8 cellular contexts compared by ENCODE assay signal in the genomic region with DNA sequence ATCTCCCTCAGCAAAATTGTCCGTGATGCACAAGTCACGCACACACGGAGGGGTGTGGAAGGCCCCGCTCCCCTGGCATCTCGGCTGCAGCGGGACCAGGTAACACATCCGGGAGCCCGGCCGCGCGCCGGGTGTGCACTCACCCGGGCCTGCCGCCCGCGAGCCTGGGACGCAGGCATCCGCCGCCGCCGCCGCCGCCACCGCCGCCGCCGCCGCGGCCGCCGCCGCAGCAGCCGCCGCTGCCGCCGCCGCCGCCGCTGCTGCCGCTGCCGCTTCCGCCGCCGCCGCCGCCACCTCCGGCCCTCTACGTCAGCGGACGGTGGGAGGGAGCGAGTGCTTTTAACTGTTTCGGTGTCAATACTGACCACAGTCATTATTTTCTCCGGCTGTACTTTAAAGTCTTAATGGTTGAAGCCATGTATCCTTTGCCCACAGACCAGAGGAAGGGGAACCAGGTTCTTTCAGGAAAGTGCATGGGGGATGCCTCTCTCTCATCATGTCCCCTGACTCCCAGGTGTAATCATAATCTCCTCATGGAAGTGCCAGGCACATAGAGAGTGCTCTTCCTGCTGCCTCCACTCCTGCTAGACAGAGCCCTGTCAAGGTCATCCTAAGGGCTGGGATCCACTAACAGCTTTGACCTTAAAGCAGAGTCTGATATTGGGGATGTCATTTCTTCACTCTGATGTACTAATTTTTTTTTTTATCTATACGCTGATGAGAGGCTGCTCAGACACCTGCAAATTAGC. TPM values are rescaled to one million over a fixed set of nuclear protein-coding genes. Genes with fewer than 3 reads are reported as not detected.
DNase-seq lines count a peak whose midpoint lies in the region; ATAC-seq, FAIRE-seq and TF ChIP-seq lines count a peak whose summit lies in the region.

No MANE protein-coding gene starts in this region.

- H3K27me3 ChIP-seq in GM23338 (ENCODE audit: insufficient read depth) (no peaks in the 10 kb centered on the region), tibial nerve (no peaks in the 10 kb centered on the region)

- H3K27ac ChIP-seq in GM23338 (ENCODE audit: low read depth) (no peak overlapping the region), tibial nerve (peak overlapping the region in 1 of 4 donors; percentile 75)

- no peaks in the 10 kb centered on the region for H3K9me2 ChIP-seq in GM23338 (ENCODE audit: insufficient read depth)

- no peaks in the 10 kb centered on the region for H3K4me1 ChIP-seq in GM23338 (ENCODE audit: insufficient read depth)
- H3K4me1 ChIP-seq in tibial nerve, result no peaks in the 10 kb centered on the region

- TF ChIP-seq CTCF in GM23338 (conservative IDR thresholded peaks at IDR 0.05; ENCODE audit: low read depth in 2 of 2) (no peak), fibroblast of pulmonary artery (IDR thresholded peaks at IDR 0.05; ENCODE audit: low read length, missing control alignments) (no peak), neural crest cell (conservative IDR thresholded peaks at IDR 0.05) (no peak), tibial nerve (IDR thresholded peaks at IDR 0.05) (no peak)

- no peaks in the 10 kb centered on the region for H3F3A ChIP-seq in GM23338 (replicated peaks; ENCODE audit: low read depth)

- H3K36me3 Mint-ChIP-seq in GM23338 (ENCODE audit: low read depth) (peaks cover 38% of the 10 kb centered on the region), neural crest cell (ENCODE audit: low read depth) (peaks cover 42% of the 10 kb centered on the region)

- H3K27me3 Mint-ChIP-seq in GM23338 (ENCODE audit: insufficient read depth, low read depth, poor library complexity) (peaks cover 2% of the 10 kb centered on the region), neural crest cell (ENCODE audit: low read depth) (no peaks in the 10 kb centered on the region)

- H3K4me2 ChIP-seq in GM23338, result peak overlapping the region; percentile 74

- peak; percentile 43 for ATAC-seq in GM23338

- no peak for TF ChIP-seq EP300 in tibial nerve (IDR thresholded peaks at IDR 0.05)

- peaks cover 0 to 37% (median 3%) of the 10 kb centered on the region in 4 donors for H3K9me3 ChIP-seq in tibial nerve

- H2AFZ ChIP-seq in GM23338, result peak overlapping the region; percentile 90; the same call in 1 of the 2 replicates

- H3K4me3 ChIP-seq in GM23338 (peak overlapping the region; percentile 58), fibroblast of pulmonary artery (replicated peaks; ENCODE audit: low read depth, low read length) (peak overlapping the region; percentile 61), tibial nerve (peak overlapping the region; percentile 18 to 58 (median 32))

- TF ChIP-seq POLR2A in tibial nerve (IDR thresholded peaks at IDR 0.05), result no peak

- no peaks in the 10 kb centered on the region for H4K20me1 ChIP-seq in GM23338 (replicated peaks; ENCODE audit: insufficient read depth)

- WGBS in tibial nerve, 2 donors, result 26 to 47% methylated on average over 7 to 54 of the region's 54 CpGs

- no peak for FAIRE-seq in HTR-8/SVneo (lab: Jason Lieb, UNC)

- H3K4me3 Mint-ChIP-seq in GM23338 (peak overlapping the region; percentile 75), neural crest cell (peak overlapping the region; percentile 77)

- H3K9me3 Mint-ChIP-seq in GM23338 (peaks cover 58% of the 10 kb centered on the region), neural crest cell (peaks cover 28% of the 10 kb centered on the region)

- no peaks in the 10 kb centered on the region for H3K79me2 ChIP-seq in GM23338 (replicated peaks; ENCODE audit: insufficient read depth)

- DNase-seq in GDM1 (lab: John Stamatoyannopoulos, UW) (peak; percentile 6), GM23338 (ENCODE audit: low spot score) (peak; percentile 52), NCI-H1092 (lab: John Stamatoyannopoulos, UW) (peak; percentile 29), fibroblast of pulmonary artery (ENCODE audit: low read depth) (peak; percentile 11), neural crest cell (ENCODE audit: low read depth, low spot score) (peak; percentile 22), tibial nerve (ENCODE audit: low spot score in 2 of 2) (peak in 1 of 2 donors; percentile 7), HTR-8/SVneo (ENCODE audit: insufficient read length, low spot score) (no peak)
- DNase-seq in activated T-cell treated with anti-CD3 and anti-CD28 coated beads, Interleukin-2, amount 50 U/mL, for 1 hour, result peak; percentile 30

- H3K27ac Mint-ChIP-seq in GM23338, result no peak overlapping the region
- H3K27ac Mint-ChIP-seq in neural crest cell (ENCODE audit: unreplicated experiment), result peak overlapping the region; percentile 38

- H3K36me3 ChIP-seq in GM23338 (ENCODE audit: insufficient read depth), result no peaks in the 10 kb centered on the region; the same call in 1 of the 2 replicates
- H3K36me3 ChIP-seq in tibial nerve, result no peaks in the 10 kb centered on the region

- H3K4me1 Mint-ChIP-seq in GM23338, result no peaks in the 10 kb centered on the region; the same call in 2 of the 3 replicates
- peaks cover 6% of the 10 kb centered on the region for H3K4me1 Mint-ChIP-seq in neural crest cell

TF ChIP-seq in GM23338, 12 proteins besides CTCF, POLR2A, EP300 and RAD21 (continues in another document):
- TF ChIP-seq, protein P1, sequence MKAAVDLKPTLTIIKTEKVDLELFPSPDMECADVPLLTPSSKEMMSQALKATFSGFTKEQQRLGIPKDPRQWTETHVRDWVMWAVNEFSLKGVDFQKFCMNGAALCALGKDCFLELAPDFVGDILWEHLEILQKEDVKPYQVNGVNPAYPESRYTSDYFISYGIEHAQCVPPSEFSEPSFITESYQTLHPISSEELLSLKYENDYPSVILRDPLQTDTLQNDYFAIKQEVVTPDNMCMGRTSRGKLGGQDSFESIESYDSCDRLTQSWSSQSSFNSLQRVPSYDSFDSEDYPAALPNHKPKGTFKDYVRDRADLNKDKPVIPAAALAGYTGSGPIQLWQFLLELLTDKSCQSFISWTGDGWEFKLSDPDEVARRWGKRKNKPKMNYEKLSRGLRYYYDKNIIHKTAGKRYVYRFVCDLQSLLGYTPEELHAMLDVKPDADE (IDR thresholded peaks at IDR 0.05), result no peak
- TF ChIP-seq EZH2 (IDR thresholded peaks at IDR 0.05; ENCODE audit: low read depth, unreplicated experiment), result no peak
- TF ChIP-seq, protein P2, sequence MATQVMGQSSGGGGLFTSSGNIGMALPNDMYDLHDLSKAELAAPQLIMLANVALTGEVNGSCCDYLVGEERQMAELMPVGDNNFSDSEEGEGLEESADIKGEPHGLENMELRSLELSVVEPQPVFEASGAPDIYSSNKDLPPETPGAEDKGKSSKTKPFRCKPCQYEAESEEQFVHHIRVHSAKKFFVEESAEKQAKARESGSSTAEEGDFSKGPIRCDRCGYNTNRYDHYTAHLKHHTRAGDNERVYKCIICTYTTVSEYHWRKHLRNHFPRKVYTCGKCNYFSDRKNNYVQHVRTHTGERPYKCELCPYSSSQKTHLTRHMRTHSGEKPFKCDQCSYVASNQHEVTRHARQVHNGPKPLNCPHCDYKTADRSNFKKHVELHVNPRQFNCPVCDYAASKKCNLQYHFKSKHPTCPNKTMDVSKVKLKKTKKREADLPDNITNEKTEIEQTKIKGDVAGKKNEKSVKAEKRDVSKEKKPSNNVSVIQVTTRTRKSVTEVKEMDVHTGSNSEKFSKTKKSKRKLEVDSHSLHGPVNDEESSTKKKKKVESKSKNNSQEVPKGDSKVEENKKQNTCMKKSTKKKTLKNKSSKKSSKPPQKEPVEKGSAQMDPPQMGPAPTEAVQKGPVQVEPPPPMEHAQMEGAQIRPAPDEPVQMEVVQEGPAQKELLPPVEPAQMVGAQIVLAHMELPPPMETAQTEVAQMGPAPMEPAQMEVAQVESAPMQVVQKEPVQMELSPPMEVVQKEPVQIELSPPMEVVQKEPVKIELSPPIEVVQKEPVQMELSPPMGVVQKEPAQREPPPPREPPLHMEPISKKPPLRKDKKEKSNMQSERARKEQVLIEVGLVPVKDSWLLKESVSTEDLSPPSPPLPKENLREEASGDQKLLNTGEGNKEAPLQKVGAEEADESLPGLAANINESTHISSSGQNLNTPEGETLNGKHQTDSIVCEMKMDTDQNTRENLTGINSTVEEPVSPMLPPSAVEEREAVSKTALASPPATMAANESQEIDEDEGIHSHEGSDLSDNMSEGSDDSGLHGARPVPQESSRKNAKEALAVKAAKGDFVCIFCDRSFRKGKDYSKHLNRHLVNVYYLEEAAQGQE (IDR thresholded peaks at IDR 0.05; ENCODE audit: unreplicated experiment), result no peak
- no peak for TF ChIP-seq STAT1 (IDR thresholded peaks at IDR 0.05; ENCODE audit: unreplicated experiment)
- TF ChIP-seq ZNF331 (CRISPR knock-in tag; IDR thresholded peaks at IDR 0.05; ENCODE audit: low read depth), result no peak
- no peak for TF ChIP-seq ZNF114 (CRISPR knock-in tag; IDR thresholded peaks at IDR 0.05)
- no peak for TF ChIP-seq NANOG (IDR thresholded peaks at IDR 0.05; ENCODE audit: borderline replicate concordance)
- no peak for TF ChIP-seq JUNB (IDR thresholded peaks at IDR 0.05; ENCODE audit: unreplicated experiment)
- TF ChIP-seq POLR2AphosphoS5 (IDR thresholded peaks at IDR 0.05; ENCODE audit: low read depth), result no peak

RNA-seq across cellular contexts. Expression of a gene that starts 38.0 kb away (rescaled TPM):
- 0.39 and 0.56 TPM in 2 replicates for total RNA-seq in GM23338 (2014; rRNA removed; shearing (Covaris generic))
- polyA plus RNA-seq in GM23338 (2016; fragmentation: Nextera tagmentation; extraction: Ambion mirVana), result 0.11 and 0.35 TPM in 2 replicates
- total RNA-seq in neural crest cell, result not detected in 2 replicates
- total RNA-seq in tibial nerve, result under 1 TPM in 1 of 4 donors, not detected in 3; 0.39 TPM
